ENCODE assay signal across 1 cellular context in the genomic region with DNA sequence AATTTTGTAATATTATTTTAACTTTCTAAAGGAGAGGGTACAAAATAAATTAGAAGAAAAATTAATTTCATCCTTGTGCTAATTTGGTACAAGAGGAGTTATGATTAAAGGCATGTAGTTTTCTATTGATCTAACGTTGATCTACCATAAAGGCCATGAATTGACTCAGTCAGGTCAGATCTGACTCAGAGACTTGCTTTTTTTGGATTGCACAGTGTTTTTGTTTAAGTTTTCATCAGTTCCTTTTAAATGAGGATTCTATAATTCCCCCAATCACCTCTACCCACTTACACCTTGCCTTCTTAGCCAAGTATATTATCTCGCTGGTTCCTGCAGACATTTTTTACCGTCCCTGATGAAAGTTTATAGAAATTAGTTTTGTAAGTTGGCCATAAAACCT.
TF ChIP-seq lines count a peak whose summit lies in the region.

No MANE protein-coding gene starts in this region.

TF ChIP-seq in GM12878, 131 proteins besides CTCF, POLR2A, EP300 and RAD21 (continued from another document):
- TF ChIP-seq, protein P1, sequence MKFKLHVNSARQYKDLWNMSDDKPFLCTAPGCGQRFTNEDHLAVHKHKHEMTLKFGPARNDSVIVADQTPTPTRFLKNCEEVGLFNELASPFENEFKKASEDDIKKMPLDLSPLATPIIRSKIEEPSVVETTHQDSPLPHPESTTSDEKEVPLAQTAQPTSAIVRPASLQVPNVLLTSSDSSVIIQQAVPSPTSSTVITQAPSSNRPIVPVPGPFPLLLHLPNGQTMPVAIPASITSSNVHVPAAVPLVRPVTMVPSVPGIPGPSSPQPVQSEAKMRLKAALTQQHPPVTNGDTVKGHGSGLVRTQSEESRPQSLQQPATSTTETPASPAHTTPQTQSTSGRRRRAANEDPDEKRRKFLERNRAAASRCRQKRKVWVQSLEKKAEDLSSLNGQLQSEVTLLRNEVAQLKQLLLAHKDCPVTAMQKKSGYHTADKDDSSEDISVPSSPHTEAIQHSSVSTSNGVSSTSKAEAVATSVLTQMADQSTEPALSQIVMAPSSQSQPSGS (IDR thresholded peaks at IDR 0.05; ENCODE audit: low read length): peak; percentile 53
- TF ChIP-seq BRCA1 (IDR thresholded peaks at IDR 0.05; ENCODE audit: low read depth, low read length) (no peak), SPI1 (IDR thresholded peaks at IDR 0.05; ENCODE audit: borderline replicate concordance, insufficient read depth, low read depth, low read length) (no peak), HDAC6 (IDR thresholded peaks at IDR 0.05; ENCODE audit: unreplicated experiment) (no peak), GABPA (IDR thresholded peaks at IDR 0.05; ENCODE audit: low read depth) (no peak), PML (IDR thresholded peaks at IDR 0.05; ENCODE audit: low read length) (no peak; the same call in 1 of the 2 replicates), NR2C1 (IDR thresholded peaks at IDR 0.05) (no peak), HDAC2 (IDR thresholded peaks at IDR 0.05) (no peak), DPF2 (IDR thresholded peaks at IDR 0.05) (no peak), ZNF24 (IDR thresholded peaks at IDR 0.05) (no peak), TARDBP (IDR thresholded peaks at IDR 0.05; ENCODE audit: borderline replicate concordance) (no peak), SUPT20H (IDR thresholded peaks at IDR 0.05; ENCODE audit: borderline replicate concordance, control insufficient read depth, low read depth, low read length) (no peak), FOXM1 (IDR thresholded peaks at IDR 0.05; ENCODE audit: low read depth, low read length) (peak; percentile 85), ZNF217 (IDR thresholded peaks at IDR 0.05) (no peak)
- TF ChIP-seq, protein P2, sequence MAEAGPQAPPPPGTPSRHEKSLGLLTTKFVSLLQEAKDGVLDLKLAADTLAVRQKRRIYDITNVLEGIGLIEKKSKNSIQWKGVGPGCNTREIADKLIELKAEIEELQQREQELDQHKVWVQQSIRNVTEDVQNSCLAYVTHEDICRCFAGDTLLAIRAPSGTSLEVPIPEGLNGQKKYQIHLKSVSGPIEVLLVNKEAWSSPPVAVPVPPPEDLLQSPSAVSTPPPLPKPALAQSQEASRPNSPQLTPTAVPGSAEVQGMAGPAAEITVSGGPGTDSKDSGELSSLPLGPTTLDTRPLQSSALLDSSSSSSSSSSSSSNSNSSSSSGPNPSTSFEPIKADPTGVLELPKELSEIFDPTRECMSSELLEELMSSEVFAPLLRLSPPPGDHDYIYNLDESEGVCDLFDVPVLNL (IDR thresholded peaks at IDR 0.05; ENCODE audit: low read depth, low read length): no peak
- TF ChIP-seq, protein P3, sequence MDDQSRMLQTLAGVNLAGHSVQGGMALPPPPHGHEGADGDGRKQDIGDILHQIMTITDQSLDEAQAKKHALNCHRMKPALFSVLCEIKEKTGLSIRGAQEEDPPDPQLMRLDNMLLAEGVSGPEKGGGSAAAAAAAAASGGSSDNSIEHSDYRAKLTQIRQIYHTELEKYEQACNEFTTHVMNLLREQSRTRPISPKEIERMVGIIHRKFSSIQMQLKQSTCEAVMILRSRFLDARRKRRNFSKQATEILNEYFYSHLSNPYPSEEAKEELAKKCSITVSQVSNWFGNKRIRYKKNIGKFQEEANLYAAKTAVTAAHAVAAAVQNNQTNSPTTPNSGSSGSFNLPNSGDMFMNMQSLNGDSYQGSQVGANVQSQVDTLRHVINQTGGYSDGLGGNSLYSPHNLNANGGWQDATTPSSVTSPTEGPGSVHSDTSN (IDR thresholded peaks at IDR 0.05; ENCODE audit: insufficient replicate concordance, low read depth, low read length): no peak
- TF ChIP-seq, protein P4, sequence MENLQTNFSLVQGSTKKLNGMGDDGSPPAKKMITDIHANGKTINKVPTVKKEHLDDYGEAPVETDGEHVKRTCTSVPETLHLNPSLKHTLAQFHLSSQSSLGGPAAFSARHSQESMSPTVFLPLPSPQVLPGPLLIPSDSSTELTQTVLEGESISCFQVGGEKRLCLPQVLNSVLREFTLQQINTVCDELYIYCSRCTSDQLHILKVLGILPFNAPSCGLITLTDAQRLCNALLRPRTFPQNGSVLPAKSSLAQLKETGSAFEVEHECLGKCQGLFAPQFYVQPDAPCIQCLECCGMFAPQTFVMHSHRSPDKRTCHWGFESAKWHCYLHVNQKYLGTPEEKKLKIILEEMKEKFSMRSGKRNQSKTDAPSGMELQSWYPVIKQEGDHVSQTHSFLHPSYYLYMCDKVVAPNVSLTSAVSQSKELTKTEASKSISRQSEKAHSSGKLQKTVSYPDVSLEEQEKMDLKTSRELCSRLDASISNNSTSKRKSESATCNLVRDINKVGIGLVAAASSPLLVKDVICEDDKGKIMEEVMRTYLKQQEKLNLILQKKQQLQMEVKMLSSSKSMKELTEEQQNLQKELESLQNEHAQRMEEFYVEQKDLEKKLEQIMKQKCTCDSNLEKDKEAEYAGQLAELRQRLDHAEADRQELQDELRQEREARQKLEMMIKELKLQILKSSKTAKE (IDR thresholded peaks at IDR 0.05; ENCODE audit: low read depth, poor library complexity, severe bottlenecking): no peak
- TF ChIP-seq, protein P5, sequence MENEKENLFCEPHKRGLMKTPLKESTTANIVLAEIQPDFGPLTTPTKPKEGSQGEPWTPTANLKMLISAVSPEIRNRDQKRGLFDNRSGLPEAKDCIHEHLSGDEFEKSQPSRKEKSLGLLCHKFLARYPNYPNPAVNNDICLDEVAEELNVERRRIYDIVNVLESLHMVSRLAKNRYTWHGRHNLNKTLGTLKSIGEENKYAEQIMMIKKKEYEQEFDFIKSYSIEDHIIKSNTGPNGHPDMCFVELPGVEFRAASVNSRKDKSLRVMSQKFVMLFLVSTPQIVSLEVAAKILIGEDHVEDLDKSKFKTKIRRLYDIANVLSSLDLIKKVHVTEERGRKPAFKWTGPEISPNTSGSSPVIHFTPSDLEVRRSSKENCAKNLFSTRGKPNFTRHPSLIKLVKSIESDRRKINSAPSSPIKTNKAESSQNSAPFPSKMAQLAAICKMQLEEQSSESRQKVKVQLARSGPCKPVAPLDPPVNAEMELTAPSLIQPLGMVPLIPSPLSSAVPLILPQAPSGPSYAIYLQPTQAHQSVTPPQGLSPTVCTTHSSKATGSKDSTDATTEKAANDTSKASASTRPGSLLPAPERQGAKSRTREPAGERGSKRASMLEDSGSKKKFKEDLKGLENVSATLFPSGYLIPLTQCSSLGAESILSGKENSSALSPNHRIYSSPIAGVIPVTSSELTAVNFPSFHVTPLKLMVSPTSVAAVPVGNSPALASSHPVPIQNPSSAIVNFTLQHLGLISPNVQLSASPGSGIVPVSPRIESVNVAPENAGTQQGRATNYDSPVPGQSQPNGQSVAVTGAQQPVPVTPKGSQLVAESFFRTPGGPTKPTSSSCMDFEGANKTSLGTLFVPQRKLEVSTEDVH (IDR thresholded peaks at IDR 0.05; ENCODE audit: low read depth, partially characterized antibody): no peak
